In the genomic region with DNA sequence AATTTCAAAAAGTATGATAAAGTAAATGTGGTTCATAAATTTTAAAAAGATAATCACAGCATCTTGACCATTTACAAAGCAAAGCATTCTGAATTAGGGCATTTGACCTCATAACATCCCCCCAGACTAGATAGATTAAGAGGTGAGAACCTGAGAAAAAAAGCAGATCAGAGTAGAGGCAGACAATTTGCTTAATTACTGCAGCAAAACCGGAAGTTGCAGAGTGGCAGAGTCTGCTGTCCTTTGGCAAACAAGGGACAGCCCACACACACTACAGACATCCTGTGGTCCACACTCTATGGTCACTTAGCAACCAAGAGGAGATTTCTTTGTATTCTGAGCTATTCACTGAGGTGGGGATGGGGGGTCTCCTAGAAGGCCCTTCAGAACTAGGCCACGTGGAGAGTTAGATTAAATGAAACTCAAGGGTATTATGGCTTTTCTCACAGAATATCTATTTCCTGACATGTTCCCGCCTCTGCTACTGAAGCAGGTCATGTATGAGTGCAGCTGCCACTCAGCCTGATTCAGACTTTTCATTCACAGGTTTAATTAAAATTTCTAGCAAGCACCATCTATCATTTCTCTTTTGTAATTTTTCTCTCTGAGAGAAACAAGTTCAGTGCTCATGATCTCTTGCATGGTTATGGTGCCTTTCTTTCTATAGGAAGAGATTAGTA, we compare ENCODE assay signal across 11 cellular contexts. TPM values are rescaled to one million over a fixed set of nuclear protein-coding genes. Genes with fewer than 3 reads are reported as not detected.
DNase-seq lines count a peak whose midpoint lies in the region; ATAC-seq and TF ChIP-seq lines count a peak whose summit lies in the region.
"Had no signal": no experiment of that assay in that cellular context is flagged by ENCODE, and none has a peak within 500 bp of the region (broad histone marks: within the 10 kb centered on the region; RNA-seq: fewer than 3 reads in every experiment).

No MANE protein-coding gene starts in this region.

- no peak overlapping the region for H3K4me3 Mint-ChIP-seq in GM23338
- no peak overlapping the region for H3K4me3 Mint-ChIP-seq in natural killer cell
- no peak overlapping the region for H3K4me3 Mint-ChIP-seq in Caco-2 (ENCODE audit: unreplicated experiment)

- H3K27me3 Mint-ChIP-seq in GM23338 (ENCODE audit: insufficient read depth, low read depth, poor library complexity) (no peaks in the 10 kb centered on the region), natural killer cell (ENCODE audit: low read depth in 2 of 2) (peaks cover 0 to 2% of the 10 kb centered on the region in 2 donors), Caco-2 (ENCODE audit: insufficient read depth, unreplicated experiment) (peaks cover 5% of the 10 kb centered on the region)

- H3K27ac Mint-ChIP-seq in GM23338, result no peak overlapping the region
- H3K27ac Mint-ChIP-seq in natural killer cell, result peak overlapping the region; percentile 45 to 59
- H3K27ac Mint-ChIP-seq in Caco-2 (ENCODE audit: unreplicated experiment), result no peak overlapping the region

- H3K4me1 Mint-ChIP-seq in GM23338, result peaks cover 13% of the 10 kb centered on the region
- H3K4me1 Mint-ChIP-seq in natural killer cell, result peaks cover 9 to 11% of the 10 kb centered on the region in 2 donors
- no peaks in the 10 kb centered on the region for H3K4me1 Mint-ChIP-seq in Caco-2 (ENCODE audit: low read depth, unreplicated experiment)

- H3K27me3 ChIP-seq in GM23338 (ENCODE audit: insufficient read depth) (no peaks in the 10 kb centered on the region), Caco-2 (replicated peaks; ENCODE audit: control insufficient read depth, insufficient read depth, low read length) (no peaks in the 10 kb centered on the region)

- H2AFZ ChIP-seq in GM23338, result no peak overlapping the region
- H2AFZ ChIP-seq: PC-9 had no signal

- no peaks in the 10 kb centered on the region; the same call in 1 of the 2 replicates for H3K4me1 ChIP-seq in GM23338 (ENCODE audit: insufficient read depth)
- no peaks in the 10 kb centered on the region for H3K4me1 ChIP-seq in Caco-2

- no peak overlapping the region for H3K27ac ChIP-seq in GM23338 (ENCODE audit: low read depth)
- H3K27ac ChIP-seq: epithelial cell of prostate, PC-9 had no signal

- CTCF ChIA-PET in Caco-2 (lab: Charles Lee), result no interaction called here

- no peaks in the 10 kb centered on the region for H3K79me2 ChIP-seq in GM23338 (replicated peaks; ENCODE audit: insufficient read depth)

- no TSS peak for BruUV-seq in Caco-2 (replicated peaks; lab: Mats Ljungman, UMichigan)

- H3K9me3 ChIP-seq in Caco-2, result no peaks in the 10 kb centered on the region

- ATAC-seq in GM23338, result no peak
- ATAC-seq in HG03565 (IDR thresholded peaks at IDR 0.05; ENCODE audit: unreplicated experiment), result peak; percentile 80
- ATAC-seq in natural killer cell, result peak; percentile 73 to 89 (median 82)

- DNase-seq in NCI-H1105 treated with DMSO at 0.1 percent for 48 hours (lab: John Stamatoyannopoulos, UW) (peak; percentile 3), NCI-H1105 (lab: John Stamatoyannopoulos, UW) (no peak), GM23338 (ENCODE audit: low spot score) (peak; percentile 11), natural killer cell (no peak), NCI-H446 (lab: John Stamatoyannopoulos, UW) (no peak), Caco-2 (no peak)
- DNase-seq in activated CD8-positive, alpha-beta memory T cell treated with anti-CD3 and anti-CD28 coated beads, Interleukin-2, amount 50 U/mL, for 4 hours, result no peak
- DNase-seq: 8988T, PC-9 had no signal

- H3K9me3 Mint-ChIP-seq in GM23338, result no peaks in the 10 kb centered on the region; the same call in 2 of the 3 replicates
- no peaks in the 10 kb centered on the region for H3K9me3 Mint-ChIP-seq in natural killer cell
- no peaks in the 10 kb centered on the region for H3K9me3 Mint-ChIP-seq in Caco-2 (ENCODE audit: unreplicated experiment)

- POLR2A ChIA-PET in Caco-2 (lab: Charles Lee), result interaction anchor here (0.5 kb wide), 1 partner anchor 123 kb away, joined by 3 read pairs; no protein-coding TSS in a partner anchor

- H3K9me2 ChIP-seq in GM23338 (ENCODE audit: insufficient read depth), result no peaks in the 10 kb centered on the region

- H3K4me3 ChIP-seq in GM23338 (no peak overlapping the region), Caco-2 (ENCODE audit: low read depth, low read length) (no peak overlapping the region)
- H3K4me3 ChIP-seq: PC-9 had no signal

- no peak for TF ChIP-seq CTCF in GM23338 (conservative IDR thresholded peaks at IDR 0.05; ENCODE audit: low read depth in 2 of 2)
- TF ChIP-seq CTCF in natural killer cell (IDR thresholded peaks at IDR 0.05), result no peak
- TF ChIP-seq CTCF in Caco-2 (IDR thresholded peaks at IDR 0.05; ENCODE audit: insufficient read depth in 1 of 2, low read depth in 1 of 2, low read length in 1 of 2, severe bottlenecking in 1 of 2, unreplicated experiment in 1 of 2), result no peak

- H3F3A ChIP-seq in GM23338 (replicated peaks; ENCODE audit: low read depth), result no peaks in the 10 kb centered on the region

- no peak overlapping the region for H3K4me2 ChIP-seq in GM23338
- H3K4me2 ChIP-seq: PC-9 had no signal

- H3K36me3 ChIP-seq in GM23338 (ENCODE audit: insufficient read depth), result no peaks in the 10 kb centered on the region
- H3K36me3 ChIP-seq in Caco-2 (ENCODE audit: control insufficient read depth, insufficient read depth, low read length), result no peaks in the 10 kb centered on the region

- intact Hi-C loops in natural killer cell (cut with micrococcal nuclease) (no loop called here), Caco-2 (cut with micrococcal nuclease; ENCODE audit: unreplicated experiment) (no loop called here)

- H3K36me3 Mint-ChIP-seq in GM23338 (ENCODE audit: low read depth), result no peaks in the 10 kb centered on the region
- H3K36me3 Mint-ChIP-seq in natural killer cell, result no peaks in the 10 kb centered on the region
- no peaks in the 10 kb centered on the region for H3K36me3 Mint-ChIP-seq in Caco-2 (ENCODE audit: insufficient read depth, unreplicated experiment)

- no peaks in the 10 kb centered on the region for H4K20me1 ChIP-seq in GM23338 (replicated peaks; ENCODE audit: insufficient read depth)

TF ChIP-seq in GM23338, 12 proteins besides CTCF, POLR2A, EP300 and RAD21 (continues in another document):
- TF ChIP-seq CREB1 (CRISPR knock-in tag; IDR thresholded peaks at IDR 0.05; ENCODE audit: low read depth) (no peak), EZH2phosphoT487 (IDR thresholded peaks at IDR 0.05; ENCODE audit: unreplicated experiment) (no peak), ZNF331 (CRISPR knock-in tag; IDR thresholded peaks at IDR 0.05; ENCODE audit: low read depth) (no peak), EZH2 (IDR thresholded peaks at IDR 0.05; ENCODE audit: low read depth, unreplicated experiment) (no peak), JUNB (IDR thresholded peaks at IDR 0.05; ENCODE audit: unreplicated experiment) (no peak)

RNA-seq across cellular contexts. Expression of a gene that starts 48.5 kb away (rescaled TPM):
- 4.1 and 5.4 TPM in 2 replicates for total RNA-seq in GM23338 (2014; rRNA removed; shearing (Covaris generic))
- polyA plus RNA-seq in GM23338 (2016; fragmentation: Nextera tagmentation; extraction: Ambion mirVana), result 13.5 and 15.5 TPM in 2 replicates
- total RNA-seq in natural killer cell (10 to 100 TPM; 14.9 to 19.2 (median 17.5) TPM), Caco-2 (2022) (19.6 and 21.0 TPM in 2 replicates)

Comparison
In these comparisons a context has a peak if more than half of its experiments do, and no peak if none do; other contexts are left out.
1. DNase-seq: peak in NCI-H1105 treated with DMSO at 0.1 percent for 48 hours (single experiment) and GM23338 (single experiment); none in NCI-H1105 (single experiment), natural killer cell (single experiment), activated CD8-positive, alpha-beta memory T cell treated with anti-CD3 and anti-CD28 coated beads, Interleukin-2, amount 50 U/mL, for 4 hours (single experiment), NCI-H446 (0 of 2) and Caco-2 (0 of 2).
2. H3K27ac Mint-ChIP-seq: peak in natural killer cell (2 of 2); none in GM23338 (single experiment) and Caco-2 (single experiment).